ENCODE assay signal across 20 cellular contexts in the genomic region with DNA sequence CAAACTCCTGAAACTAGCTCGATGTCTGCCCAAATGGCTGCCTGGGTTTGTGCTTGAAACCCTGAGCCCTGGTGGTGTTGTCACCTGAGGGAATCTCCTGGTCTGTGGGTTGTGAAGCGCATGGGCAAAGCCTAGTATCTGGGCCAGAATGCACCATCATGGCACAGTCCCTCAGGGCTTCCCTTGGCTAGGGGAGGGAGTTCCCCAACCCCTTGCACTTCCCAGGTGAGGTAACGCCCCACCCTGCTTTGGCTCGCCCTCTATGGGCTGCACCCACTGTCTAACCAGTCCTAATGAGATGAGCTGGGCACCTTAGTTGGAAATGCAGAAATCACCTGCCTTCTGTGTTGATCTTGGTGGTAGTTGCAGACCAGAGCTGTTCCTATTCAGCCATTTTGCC.
DNase-seq lines count a peak whose midpoint lies in the region; ATAC-seq, FAIRE-seq and TF ChIP-seq lines count a peak whose summit lies in the region.
"Had no signal": no experiment of that assay in that cellular context is flagged by ENCODE, and none has a peak within 500 bp of the region (broad histone marks: within the 10 kb centered on the region; RNA-seq: fewer than 3 reads in every experiment).

No MANE protein-coding gene starts in this region.

- H3K4me3 Mint-ChIP-seq in activated CD4-positive, alpha-beta T cell treated with anti-CD3 and anti-CD28 coated beads, Interleukin-2, amount 10 ng/mL, durations not matched to agents 24 days and 14 days = no peak overlapping the region
- H3K4me3 Mint-ChIP-seq: CD14-positive monocyte; CD4-positive, alpha-beta memory T cell had no signal

- H4K20me1 ChIP-seq in H1 (replicated peaks in 1 of 2; ENCODE audit: control insufficient read depth in 1 of 2, insufficient read depth in 2 of 2, low read length in 2 of 2) (no peaks in the 10 kb centered on the region), keratinocyte (ENCODE audit: control insufficient read depth, extremely low read depth, insufficient read depth, low read length) (no peaks in the 10 kb centered on the region)
- H4K20me1 ChIP-seq: BLaER1 had no signal

- H3K4me2 ChIP-seq in H1 (ENCODE audit: insufficient read depth in 1 of 2, low read depth in 2 of 2, low read length in 2 of 2) = no peak overlapping the region
- H3K4me2 ChIP-seq in keratinocyte (ENCODE audit: control insufficient read depth, extremely low read depth, insufficient read depth, low read depth, low read length) = no peak overlapping the region
- H3K4me2 ChIP-seq: BLaER1 had no signal

- H2AFZ ChIP-seq in H1 (ENCODE audit: low read length) (peak overlapping the region; percentile 82), keratinocyte (ENCODE audit: control insufficient read depth, low read length) (peak overlapping the region; percentile 12)

- H3K36me3 ChIP-seq in HUES6 (ENCODE audit: control insufficient read depth, insufficient read depth, low read length) = no peaks in the 10 kb centered on the region
- no peaks in the 10 kb centered on the region for H3K36me3 ChIP-seq in H1 (ENCODE audit: control insufficient read depth in 2 of 4, insufficient read depth in 4 of 4, low read length in 3 of 4)
- H3K36me3 ChIP-seq in keratinocyte (ENCODE audit: control insufficient read depth in 2 of 2, extremely low read depth in 1 of 2, insufficient read depth in 2 of 2, low read length in 2 of 2) = no peaks in the 10 kb centered on the region
- H3K36me3 ChIP-seq in gastrocnemius medialis = no peaks in the 10 kb centered on the region
- H3K36me3 ChIP-seq: BLaER1 had no signal

- H3K27ac ChIP-seq in HUES6 (ENCODE audit: low read depth, low read length) = no peak overlapping the region
- H3K27ac ChIP-seq in H1 (ENCODE audit: low read depth, low read length) = no peak overlapping the region
- no peak overlapping the region for H3K27ac ChIP-seq in keratinocyte (ENCODE audit: control insufficient read depth, insufficient read depth, low read length)
- no peak overlapping the region for H3K27ac ChIP-seq in gastrocnemius medialis
- H3K27ac ChIP-seq: BLaER1 had no signal

- CTCF ChIA-PET in H1 (lab: Charles Lee; ENCODE audit: partially characterized antibody) = interaction anchor here (2.0 kb wide), 1 partner anchor 13 kb away, joined by 6 read pairs; no protein-coding TSS in a partner anchor

- no peak overlapping the region for H2BK5ac ChIP-seq in H1 (ENCODE audit: low read depth, low read length)

- POLR2A ChIA-PET in H1 (lab: Charles Lee; ENCODE audit: partially characterized antibody) = interaction anchor here (1.6 kb wide), 1 partner anchor 8 kb away, joined by 5 read pairs; no protein-coding TSS in a partner anchor

- dilution Hi-C loops in keratinocyte (cut with MboI; ENCODE audit: extremely low pct_ligation_motif_present, low sequenced_read_pairs) = no loop called here

- H3K9me3 Mint-ChIP-seq in activated CD4-positive, alpha-beta T cell treated with anti-CD3 and anti-CD28 coated beads, Interleukin-2, amount 10 ng/mL, durations not matched to agents 24 days and 14 days = no peaks in the 10 kb centered on the region

- no peak overlapping the region for H2BK20ac ChIP-seq in H1 (ENCODE audit: low read length)

- no peak overlapping the region for H4K5ac ChIP-seq in H1 (ENCODE audit: insufficient read length, low read depth, low read length)

- no peak for TF ChIP-seq CTCF in H1 (IDR thresholded peaks at IDR 0.05; ENCODE audit: control extremely low read depth in 1 of 3, insufficient read depth in 1 of 3, low read depth in 1 of 3, low read length in 3 of 3)
- peak in 1 of 3 experiments; percentile 6 for TF ChIP-seq CTCF in keratinocyte (optimal IDR thresholded peaks at IDR 0.05 in 1 of 3, IDR thresholded peaks at IDR 0.05 in 1 of 3, conservative IDR thresholded peaks at IDR 0.05 in 1 of 3; ENCODE audit: extremely low read depth in 1 of 3, insufficient read depth in 2 of 3, low read length in 3 of 3)
- TF ChIP-seq CTCF in gastrocnemius medialis (IDR thresholded peaks at IDR 0.05 in 4 of 5, conservative IDR thresholded peaks at IDR 0.05 in 1 of 5) = no peak

- in situ Hi-C loops in gastrocnemius medialis (cut with MboI; ENCODE audit: low sequenced_read_pairs in 4 of 4) = no loop called here

- no peak overlapping the region for H3K14ac ChIP-seq in H1 (ENCODE audit: insufficient read length)

- H3K9me1 ChIP-seq in keratinocyte (ENCODE audit: control insufficient read depth, extremely low read depth, insufficient read depth, low read length) = no peaks in the 10 kb centered on the region

- no peak overlapping the region for H3K9ac ChIP-seq in HUES6 (ENCODE audit: low read length)
- H3K9ac ChIP-seq in H1 (replicated peaks in 1 of 4; ENCODE audit: extremely low read depth in 1 of 4, low read depth in 3 of 4, low read length in 3 of 4) = no peak overlapping the region
- no peak overlapping the region for H3K9ac ChIP-seq in keratinocyte (ENCODE audit: control insufficient read depth, extremely low read depth, insufficient read depth, low read length)
- H3K9ac ChIP-seq: BLaER1 had no signal

- no peak overlapping the region for H3K56ac ChIP-seq in H1 (replicated peaks; ENCODE audit: insufficient read length, low read depth, low read length)

- no peaks in the 10 kb centered on the region for H3K27me3 ChIP-seq in HUES6 (ENCODE audit: control insufficient read depth, insufficient read depth, low read length)
- no peaks in the 10 kb centered on the region for H3K27me3 ChIP-seq in H1 (replicated peaks in 1 of 4; ENCODE audit: control insufficient read depth in 3 of 4, extremely low read depth in 1 of 4, insufficient read depth in 3 of 4, low read length in 3 of 4)
- no peaks in the 10 kb centered on the region for H3K27me3 ChIP-seq in keratinocyte (ENCODE audit: control insufficient read depth, extremely low read depth, insufficient read depth, low read length)
- H3K27me3 ChIP-seq in gastrocnemius medialis = no peaks in the 10 kb centered on the region
- H3K27me3 ChIP-seq: BLaER1 had no signal

- ATAC-seq in HG03342 (IDR thresholded peaks at IDR 0.05; ENCODE audit: unreplicated experiment) = no peak
- ATAC-seq in gastrocnemius medialis = no peak
- ATAC-seq: HCT116 had no signal

- no peak overlapping the region for H4K91ac ChIP-seq in H1 (replicated peaks; ENCODE audit: insufficient read length, low read length)

- H3K27me3 Mint-ChIP-seq in activated CD4-positive, alpha-beta T cell treated with anti-CD3 and anti-CD28 coated beads, Interleukin-2, amount 10 ng/mL, durations not matched to agents 24 days and 14 days = peaks cover 8% of the 10 kb centered on the region

- H3K27ac Mint-ChIP-seq in activated CD4-positive, alpha-beta T cell treated with anti-CD3 and anti-CD28 coated beads, Interleukin-2, amount 10 ng/mL, durations not matched to agents 24 days and 14 days = no peak overlapping the region
- H3K27ac Mint-ChIP-seq: CD14-positive monocyte; CD4-positive, alpha-beta memory T cell had no signal

- peak; percentile 34 for DNase-seq in activated CD4-positive, alpha-beta T cell treated with anti-CD3 and anti-CD28 coated beads, Interleukin-2, amount 10 ng/mL, durations not matched to agents 24 days and 14 days
- DNase-seq in activated CD4-positive, alpha-beta T cell treated with anti-CD3 and anti-CD28 coated beads, Interleukin-2, amount 50 U/mL, for 1 hour = no peak
- DNase-seq in H1 (ENCODE audit: low read depth in 1 of 2, low spot score in 2 of 2) (no peak), keratinocyte (ENCODE audit: low read depth, low spot score) (no peak), NCI-H128 (lab: John Stamatoyannopoulos, UW; ENCODE audit: unreplicated experiment) (no peak), gastrocnemius medialis (no peak)
- DNase-seq: 8988T, DMS153, DND-41, EL had no signal

- no peak overlapping the region for H4K8ac ChIP-seq in H1 (ENCODE audit: extremely low read depth, insufficient read depth, low read length)

- FAIRE-seq in H1 (lab: Jason Lieb, UNC) (no peak), keratinocyte (lab: Jason Lieb, UNC) (no peak)
- FAIRE-seq: G401.6, GM12891, GM19239, H54 had no signal

- intact Hi-C loops in activated CD4-positive, alpha-beta T cell treated with anti-CD3 and anti-CD28 coated beads, Interleukin-2, amount 10 ng/mL, durations not matched to agents 24 days and 14 days (cut with micrococcal nuclease) = no loop called here
- intact Hi-C loops in gastrocnemius medialis (cut with DNase I; ENCODE audit: low total_unique reads) = no loop called here

- H3K79me1 ChIP-seq in H1 (ENCODE audit: low read depth, low read length) = no peaks in the 10 kb centered on the region

- TF ChIP-seq EP300 in H1 (IDR thresholded peaks at IDR 0.05; ENCODE audit: borderline replicate concordance in 1 of 2, low read depth in 2 of 2, low read length in 2 of 2) = no peak

- no peaks in the 10 kb centered on the region for H3K36me3 Mint-ChIP-seq in activated CD4-positive, alpha-beta T cell treated with anti-CD3 and anti-CD28 coated beads, Interleukin-2, amount 10 ng/mL, durations not matched to agents 24 days and 14 days (ENCODE audit: low read depth)
- H3K36me3 Mint-ChIP-seq: CD14-positive monocyte; CD4-positive, alpha-beta memory T cell had no signal

- H3K4me1 ChIP-seq in HUES6 (ENCODE audit: control insufficient read depth, insufficient read depth, low read length) (peaks cover 14% of the 10 kb centered on the region), H1 (replicated peaks in 1 of 4; ENCODE audit: control insufficient read depth in 3 of 4, insufficient read depth in 4 of 4, low read length in 3 of 4) (peaks cover 0 to 3% (median 0%) of the 10 kb centered on the region in 4 experiments; a peak in 1 of 7 replicates), keratinocyte (ENCODE audit: control insufficient read depth, extremely low read depth, insufficient read depth, low read length) (no peaks in the 10 kb centered on the region), gastrocnemius medialis (no peaks in the 10 kb centered on the region)
- H3K4me1 ChIP-seq: BLaER1 had no signal

- H2AK5ac ChIP-seq in H1 (ENCODE audit: low read depth, low read length) = no peak overlapping the region

- TF ChIP-seq POLR2A in H1 (IDR thresholded peaks at IDR 0.05; ENCODE audit: control extremely low read depth in 1 of 2, low read depth in 2 of 2, low read length in 2 of 2) (no peak), gastrocnemius medialis (IDR thresholded peaks at IDR 0.05) (no peak)

- H3K4ac ChIP-seq in H1 (replicated peaks; ENCODE audit: insufficient read length, low read depth, low read length) = no peak overlapping the region

- WGBS in H1 (ENCODE audit: extremely low coverage in 1 of 2, insufficient coverage in 1 of 2, insufficient read length in 1 of 2, insufficient replicate concordance in 2 of 2, low coverage in 1 of 2, low lambda C conversion rate in 2 of 2, missing lambda C conversion rate in 1 of 2), 2 experiments = 74% methylated on average over 3 of the region's 4 CpGs; no CpG with 5 or more reads in 1 of the 2 experiments

- H3K23ac ChIP-seq in H1 (ENCODE audit: insufficient read length) = no peak overlapping the region

- H3K9me3 ChIP-seq in HUES6 (ENCODE audit: control insufficient read depth, insufficient read depth, low read depth, low read length) (0 out of 2 replicates have a peak, but pooled peaks cover 3% of the 10 kb centered on the region), H1 (ENCODE audit: insufficient read depth in 2 of 2, low read depth in 1 of 2, low read length in 1 of 2) (no peaks in the 10 kb centered on the region), keratinocyte (ENCODE audit: control insufficient read depth, low read depth, low read length) (no peaks in the 10 kb centered on the region), gastrocnemius medialis (no peaks in the 10 kb centered on the region)
- H3K9me3 ChIP-seq: BLaER1 had no signal

- no peak for TF ChIP-seq RAD21 in H1 (IDR thresholded peaks at IDR 0.05 in 1 of 2, conservative IDR thresholded peaks at IDR 0.05 in 1 of 2; ENCODE audit: low read depth in 2 of 2, low read length in 2 of 2)

- H3K4me1 Mint-ChIP-seq in activated CD4-positive, alpha-beta T cell treated with anti-CD3 and anti-CD28 coated beads, Interleukin-2, amount 10 ng/mL, durations not matched to agents 24 days and 14 days = no peaks in the 10 kb centered on the region
- H3K4me1 Mint-ChIP-seq: CD14-positive monocyte; CD4-positive, alpha-beta memory T cell had no signal

- no peak overlapping the region for H2BK15ac ChIP-seq in H1 (ENCODE audit: low read length)

- H3K4me3 ChIP-seq in HUES6 (ENCODE audit: low read depth, low read length) = peak overlapping the region; percentile 41; the same call in 1 of the 2 replicates
- H3K4me3 ChIP-seq in H1 (ENCODE audit: extremely low read depth in 1 of 4, insufficient read depth in 2 of 4, low read depth in 3 of 4, low read length in 4 of 4) = no peak overlapping the region
- H3K4me3 ChIP-seq in keratinocyte (ENCODE audit: control insufficient read depth in 2 of 3, extremely low read depth in 1 of 3, insufficient read depth in 2 of 3, low read depth in 1 of 3, low read length in 3 of 3) = no peak overlapping the region
- no peak overlapping the region for H3K4me3 ChIP-seq in gastrocnemius medialis
- H3K4me3 ChIP-seq: BLaER1 had no signal

- no peak overlapping the region for H3K18ac ChIP-seq in H1 (ENCODE audit: extremely low read depth, low read length)

- H3K79me2 ChIP-seq in H1 (ENCODE audit: control insufficient read depth in 1 of 2, insufficient read depth in 2 of 2, low read length in 2 of 2) (no peaks in the 10 kb centered on the region), keratinocyte (ENCODE audit: control insufficient read depth, insufficient read depth, low read length) (no peaks in the 10 kb centered on the region)

- H2BK120ac ChIP-seq in H1 (replicated peaks; ENCODE audit: low read depth, low read length) = no peak overlapping the region

- H3K23me2 ChIP-seq in H1 (ENCODE audit: low read depth, low read length) = no peaks in the 10 kb centered on the region

- H2BK12ac ChIP-seq in H1 (ENCODE audit: low read depth, low read length) = no peak overlapping the region
